1 cellular context compared by ENCODE assay signal in the genomic region with DNA sequence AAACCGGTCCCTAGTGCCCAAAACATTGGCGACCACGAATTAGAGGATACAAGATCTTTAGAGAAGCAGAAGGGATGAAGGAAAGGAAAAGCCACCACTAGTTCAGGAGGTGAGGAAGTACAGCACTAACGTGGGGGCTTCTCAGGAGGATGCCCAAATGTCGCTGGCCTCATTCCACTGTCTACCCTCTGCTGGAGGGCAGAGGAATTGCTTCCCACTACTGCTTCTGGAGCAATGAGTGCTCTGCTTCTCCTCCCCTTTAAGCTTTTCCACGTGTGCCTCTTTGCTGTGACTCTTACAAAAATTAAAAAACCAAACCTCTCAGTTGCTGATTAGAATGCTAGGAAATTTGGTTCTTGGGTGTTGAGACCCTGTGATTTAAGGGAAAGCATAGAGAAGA.
TF ChIP-seq lines count a peak whose summit lies in the region.

No MANE protein-coding gene starts in this region.

TF ChIP-seq in HCT116, 20 proteins besides CTCF, POLR2A, EP300 and RAD21 (continued from another document):
- TF ChIP-seq, protein P1, sequence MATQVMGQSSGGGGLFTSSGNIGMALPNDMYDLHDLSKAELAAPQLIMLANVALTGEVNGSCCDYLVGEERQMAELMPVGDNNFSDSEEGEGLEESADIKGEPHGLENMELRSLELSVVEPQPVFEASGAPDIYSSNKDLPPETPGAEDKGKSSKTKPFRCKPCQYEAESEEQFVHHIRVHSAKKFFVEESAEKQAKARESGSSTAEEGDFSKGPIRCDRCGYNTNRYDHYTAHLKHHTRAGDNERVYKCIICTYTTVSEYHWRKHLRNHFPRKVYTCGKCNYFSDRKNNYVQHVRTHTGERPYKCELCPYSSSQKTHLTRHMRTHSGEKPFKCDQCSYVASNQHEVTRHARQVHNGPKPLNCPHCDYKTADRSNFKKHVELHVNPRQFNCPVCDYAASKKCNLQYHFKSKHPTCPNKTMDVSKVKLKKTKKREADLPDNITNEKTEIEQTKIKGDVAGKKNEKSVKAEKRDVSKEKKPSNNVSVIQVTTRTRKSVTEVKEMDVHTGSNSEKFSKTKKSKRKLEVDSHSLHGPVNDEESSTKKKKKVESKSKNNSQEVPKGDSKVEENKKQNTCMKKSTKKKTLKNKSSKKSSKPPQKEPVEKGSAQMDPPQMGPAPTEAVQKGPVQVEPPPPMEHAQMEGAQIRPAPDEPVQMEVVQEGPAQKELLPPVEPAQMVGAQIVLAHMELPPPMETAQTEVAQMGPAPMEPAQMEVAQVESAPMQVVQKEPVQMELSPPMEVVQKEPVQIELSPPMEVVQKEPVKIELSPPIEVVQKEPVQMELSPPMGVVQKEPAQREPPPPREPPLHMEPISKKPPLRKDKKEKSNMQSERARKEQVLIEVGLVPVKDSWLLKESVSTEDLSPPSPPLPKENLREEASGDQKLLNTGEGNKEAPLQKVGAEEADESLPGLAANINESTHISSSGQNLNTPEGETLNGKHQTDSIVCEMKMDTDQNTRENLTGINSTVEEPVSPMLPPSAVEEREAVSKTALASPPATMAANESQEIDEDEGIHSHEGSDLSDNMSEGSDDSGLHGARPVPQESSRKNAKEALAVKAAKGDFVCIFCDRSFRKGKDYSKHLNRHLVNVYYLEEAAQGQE (IDR thresholded peaks at IDR 0.05; ENCODE audit: low read depth): no peak
- TF ChIP-seq EZH2phosphoT487 (IDR thresholded peaks at IDR 0.05; ENCODE audit: borderline replicate concordance): no peak
- TF ChIP-seq EGR1 (IDR thresholded peaks at IDR 0.05; ENCODE audit: low read depth): no peak
- no peak for TF ChIP-seq SIN3A (IDR thresholded peaks at IDR 0.05; ENCODE audit: low read depth)
- no peak for TF ChIP-seq CEBPB (IDR thresholded peaks at IDR 0.05; ENCODE audit: low read depth)
